10 cellular contexts compared by ENCODE assay signal in the genomic region with DNA sequence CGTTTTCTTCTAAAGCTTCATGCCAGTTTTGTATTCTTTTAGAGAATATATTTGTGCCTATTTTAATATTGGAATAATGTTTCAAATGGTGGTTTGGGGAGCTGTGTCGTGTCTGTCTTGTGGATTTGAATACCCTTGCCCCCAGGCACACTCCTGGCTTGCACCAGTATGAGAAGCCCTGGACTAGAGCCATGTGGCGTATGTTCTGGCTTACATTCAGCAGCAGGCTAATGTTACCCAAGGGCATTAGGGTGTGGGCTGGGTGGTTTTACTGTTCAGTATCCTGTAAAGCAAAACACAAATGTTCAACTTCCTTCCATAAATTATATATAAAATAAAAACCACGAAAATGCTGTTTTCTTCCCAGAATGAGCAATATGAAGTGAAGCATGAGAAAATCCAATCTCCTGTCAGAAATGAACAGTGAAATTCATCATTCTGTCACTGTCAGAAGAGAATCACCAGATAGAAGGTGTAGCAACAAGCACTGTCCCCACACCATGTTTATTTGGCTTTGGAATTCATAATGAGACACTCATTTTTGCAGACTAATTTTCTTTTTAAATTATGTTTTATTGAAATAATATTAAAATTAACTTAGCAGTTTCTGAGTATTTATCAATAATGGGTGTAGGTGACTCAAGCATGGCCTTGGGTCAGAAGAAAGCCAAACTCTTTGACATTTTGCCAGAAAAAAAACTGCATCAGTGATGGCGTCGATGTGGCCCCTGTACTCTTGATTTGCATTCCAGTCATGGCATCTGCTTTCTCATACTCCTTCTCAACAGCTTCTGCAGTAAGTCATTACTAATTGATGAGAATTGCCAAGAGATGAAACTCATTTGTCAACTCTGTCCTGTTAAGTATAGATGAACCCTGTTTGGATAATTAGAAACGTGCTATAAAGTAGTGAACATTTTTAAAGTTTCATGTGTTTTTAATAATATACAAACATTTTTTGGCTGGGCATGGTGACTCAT. TPM values are rescaled to one million over a fixed set of nuclear protein-coding genes. Genes with fewer than 3 reads are reported as not detected.
A peak's percentile ranks its signal among the peaks of the same experiment; 100 is the strongest.
DNase-seq lines count a peak whose midpoint lies in the region; ATAC-seq and TF ChIP-seq lines count a peak whose summit lies in the region.
"Had no signal": no experiment of that assay in that cellular context is flagged by ENCODE, and none has a peak within 500 bp of the region (broad histone marks: within the 10 kb centered on the region; RNA-seq: fewer than 3 reads in every experiment).

No MANE protein-coding gene starts in this region.

- ATAC-seq in GM21360 (IDR thresholded peaks at IDR 0.05; ENCODE audit: unreplicated experiment) (no peak), GM19328 (IDR thresholded peaks at IDR 0.05; ENCODE audit: unreplicated experiment) (no peak)
- ATAC-seq in activated T-helper 17 cell treated with anti-CD3 and anti-CD28 coated beads, Interleukin-2, amount 50 U/mL, for 72 hours (replicated peaks), result no peak

- peak overlapping the region; percentile 89 for H3K27ac Mint-ChIP-seq in osteocyte (ENCODE audit: unreplicated experiment)
- no peak overlapping the region for H3K27ac Mint-ChIP-seq in activated T-helper 17 cell treated with anti-CD3 and anti-CD28 coated beads, Interleukin-2, amount 50 U/mL, for 72 hours

- H3K4me3 ChIP-seq in epithelial cell of esophagus (ENCODE audit: low read length), result no peak overlapping the region

- H3K36me3 Mint-ChIP-seq in osteocyte (ENCODE audit: unreplicated experiment), result no peaks in the 10 kb centered on the region
- no peaks in the 10 kb centered on the region for H3K36me3 Mint-ChIP-seq in activated T-helper 17 cell treated with anti-CD3 and anti-CD28 coated beads, Interleukin-2, amount 50 U/mL, for 72 hours (ENCODE audit: low read depth)

- peak; percentile 29 for DNase-seq in DMS79 treated with DMSO at 0.1 percent for 48 hours (lab: John Stamatoyannopoulos, UW)
- DNase-seq in NCI-H460 (ENCODE audit: extremely low read depth, low read depth), result peak; percentile 38
- peak; percentile 87 for DNase-seq in epithelial cell of esophagus (ENCODE audit: low read depth)
- peak; percentile 93 for DNase-seq in osteocyte (ENCODE audit: extremely low spot score, unreplicated experiment)
- no peak for DNase-seq in stimulated activated naive CD4-positive, alpha-beta T cell (lab: John Stamatoyannopoulos, UW)
- DNase-seq: T-helper 9 cell had no signal

- TF ChIP-seq CTCF in epithelial cell of esophagus (IDR thresholded peaks at IDR 0.05; ENCODE audit: insufficient read depth, low read depth, low read length, missing control alignments) (no peak), osteocyte (IDR thresholded peaks at IDR 0.05) (no peak)

- H3K9me3 Mint-ChIP-seq in osteocyte (ENCODE audit: unreplicated experiment), result no peaks in the 10 kb centered on the region
- H3K9me3 Mint-ChIP-seq in activated T-helper 17 cell treated with anti-CD3 and anti-CD28 coated beads, Interleukin-2, amount 50 U/mL, for 72 hours, result no peaks in the 10 kb centered on the region

- H3K4me1 Mint-ChIP-seq in osteocyte (ENCODE audit: unreplicated experiment), result peaks cover 61% of the 10 kb centered on the region
- H3K4me1 Mint-ChIP-seq in activated T-helper 17 cell treated with anti-CD3 and anti-CD28 coated beads, Interleukin-2, amount 50 U/mL, for 72 hours, result peaks cover 4% of the 10 kb centered on the region

- H3K4me3 Mint-ChIP-seq in osteocyte (ENCODE audit: unreplicated experiment), result peak overlapping the region; percentile 44
- no peak overlapping the region for H3K4me3 Mint-ChIP-seq in activated T-helper 17 cell treated with anti-CD3 and anti-CD28 coated beads, Interleukin-2, amount 50 U/mL, for 72 hours
- H3K4me3 Mint-ChIP-seq: neural crest cell had no signal

- no peaks in the 10 kb centered on the region for H3K27me3 Mint-ChIP-seq in osteocyte (ENCODE audit: unreplicated experiment)
- peaks cover 3% of the 10 kb centered on the region for H3K27me3 Mint-ChIP-seq in activated T-helper 17 cell treated with anti-CD3 and anti-CD28 coated beads, Interleukin-2, amount 50 U/mL, for 72 hours

RNA-seq across cellular contexts. Expression of a gene that starts 43.8 kb away (rescaled TPM):
- 24.8 and 28.1 TPM in 2 replicates for total RNA-seq in NCI-H460 (2014; rRNA removed; shearing (Covaris generic))
- 14.9 and 21.2 TPM in 2 replicates for polyA plus RNA-seq in NCI-H460 (2014; cell fraction: nucleus; rRNA removed)
- total RNA-seq in osteocyte, result 47.2 and 53.5 TPM in 2 replicates
- 10 to 100 TPM in 1 of 2 donors, under 1 TPM in 1; 0.76 to 11.9 TPM for total RNA-seq in activated T-helper 17 cell treated with anti-CD3 and anti-CD28 coated beads, Interleukin-2, amount 50 U/mL, for 72 hours

Comparison
In these comparisons a context has a peak if more than half of its experiments do, and no peak if none do; other contexts are left out.
1. DNase-seq: peak in DMS79 treated with DMSO at 0.1 percent for 48 hours (single experiment), NCI-H460 (single experiment), epithelial cell of esophagus (single experiment) and osteocyte (single experiment); none in stimulated activated naive CD4-positive, alpha-beta T cell (0 of 6).